8 cellular contexts compared by ENCODE assay signal in the genomic region with DNA sequence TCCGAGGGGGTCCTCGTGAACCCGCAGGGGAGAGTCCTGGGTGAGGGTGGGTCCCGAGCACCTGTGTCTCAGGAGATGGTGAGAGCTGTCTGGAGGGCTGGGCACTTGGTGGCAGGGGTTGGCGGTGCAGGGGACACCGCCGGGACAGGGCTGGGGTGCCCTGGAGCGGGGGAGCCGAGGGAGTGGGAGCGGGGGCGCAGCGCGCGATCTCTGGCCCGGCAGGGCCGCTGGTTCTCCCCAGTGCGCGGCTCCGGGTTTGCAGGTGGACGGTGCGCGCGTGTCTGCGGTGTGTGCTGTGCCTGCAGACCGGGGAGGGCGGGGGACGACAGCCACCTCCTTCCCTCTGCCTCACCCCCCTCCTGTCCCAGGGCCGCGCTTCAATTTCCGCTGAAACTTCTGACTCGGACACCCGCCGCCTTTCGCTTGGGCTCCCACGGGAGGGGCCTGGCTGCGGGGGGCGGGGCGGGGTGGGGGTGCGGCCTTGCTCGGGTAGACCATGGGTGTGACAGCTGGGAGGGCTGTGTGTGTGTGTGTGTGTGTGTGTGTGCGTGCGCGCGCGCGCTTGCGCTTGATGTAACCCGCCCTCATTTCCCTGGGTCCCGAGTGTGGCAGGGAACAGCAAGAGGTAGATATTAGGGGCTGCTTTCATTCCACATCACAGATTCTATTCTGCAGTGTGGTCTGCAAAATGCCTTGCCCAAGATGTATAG. TPM values are rescaled to one million over a fixed set of nuclear protein-coding genes. Genes with fewer than 3 reads are reported as not detected.
DNase-seq lines count a peak whose midpoint lies in the region; ATAC-seq and TF ChIP-seq lines count a peak whose summit lies in the region.

No MANE protein-coding gene starts in this region.

- no peaks in the 10 kb centered on the region for H3K9me3 ChIP-seq in thymus (ENCODE audit: control insufficient read depth)

- peak overlapping the region; percentile 78 for H3K4me3 Mint-ChIP-seq in activated T-helper 2 cell treated with anti-CD3 and anti-CD28 coated beads, Interferon-gamma antibody, Interleukin-2, Interleukin-4, amounts not matched to agents 10 μg/mL and 5 μg/mL and 100 μg/mL, durations not matched to agents 14 hours and 24 hours and 36 hours (ENCODE audit: low read depth)

- H3K4me3 ChIP-seq in foreskin fibroblast (ENCODE audit: low read depth in 1 of 2, low read length in 2 of 2) (peak overlapping the region; percentile 66 to 74), thymus (ENCODE audit: low read length) (peak overlapping the region; percentile 88)

- DNase-seq in COLO829 (ENCODE audit: low spot score): peak; percentile 54
- peak; percentile 67 for DNase-seq in HT-29 (ENCODE audit: low spot score)
- DNase-seq in RPMI7951 (ENCODE audit: low read depth): peak; percentile 91
- DNase-seq in activated T-helper 2 cell treated with anti-CD3 and anti-CD28 coated beads, Interferon-gamma antibody, Interleukin-2, Interleukin-4, amounts not matched to agents 10 μg/mL and 5 μg/mL and 100 μg/mL, durations not matched to agents 14 hours and 24 hours and 36 hours (ENCODE audit: low spot score): peak; percentile 79
- DNase-seq in foreskin fibroblast: peak; percentile 78 to 94
- peak; percentile 54 for DNase-seq in occipital lobe (lab: John Stamatoyannopoulos, UW)

- under 1% methylated on average over 49 of the region's 49 CpGs for WGBS in thymus

- ATAC-seq in GM19467 (IDR thresholded peaks at IDR 0.05; ENCODE audit: unreplicated experiment): peak; percentile 69

- no peaks in the 10 kb centered on the region for H3K27me3 Mint-ChIP-seq in activated T-helper 2 cell treated with anti-CD3 and anti-CD28 coated beads, Interferon-gamma antibody, Interleukin-2, Interleukin-4, amounts not matched to agents 10 μg/mL and 5 μg/mL and 100 μg/mL, durations not matched to agents 14 hours and 24 hours and 36 hours (ENCODE audit: low read depth)

- peaks cover 17% of the 10 kb centered on the region for H3K36me3 Mint-ChIP-seq in activated T-helper 2 cell treated with anti-CD3 and anti-CD28 coated beads, Interferon-gamma antibody, Interleukin-2, Interleukin-4, amounts not matched to agents 10 μg/mL and 5 μg/mL and 100 μg/mL, durations not matched to agents 14 hours and 24 hours and 36 hours (ENCODE audit: low read depth)

- H3K27ac Mint-ChIP-seq in activated T-helper 2 cell treated with anti-CD3 and anti-CD28 coated beads, Interferon-gamma antibody, Interleukin-2, Interleukin-4, amounts not matched to agents 10 μg/mL and 5 μg/mL and 100 μg/mL, durations not matched to agents 14 hours and 24 hours and 36 hours: peak overlapping the region; percentile 78

- no peak for TF ChIP-seq CTCF in foreskin fibroblast (IDR thresholded peaks at IDR 0.05; ENCODE audit: low read depth, low read length)

- intact Hi-C loops in activated T-helper 2 cell treated with anti-CD3 and anti-CD28 coated beads, Interferon-gamma antibody, Interleukin-2, Interleukin-4, amounts not matched to agents 10 μg/mL and 5 μg/mL and 100 μg/mL, durations not matched to agents 14 hours and 24 hours and 36 hours (cut with micrococcal nuclease): loop anchor here (1.0 to 2.0 kb wide), 2 partner anchors 26 to 57 kb away; no protein-coding TSS in a partner anchor

- no peaks in the 10 kb centered on the region for H3K27me3 ChIP-seq in thymus (ENCODE audit: control insufficient read depth, insufficient read depth)

- peak overlapping the region; percentile 85 for H3K27ac ChIP-seq in thymus (ENCODE audit: low read depth)

- H3K36me3 ChIP-seq in thymus (ENCODE audit: control insufficient read depth, insufficient read depth): no peaks in the 10 kb centered on the region

- H3K4me1 ChIP-seq in thymus (ENCODE audit: control insufficient read depth, insufficient read depth, low read length): peaks cover 7% of the 10 kb centered on the region

- peaks cover 23% of the 10 kb centered on the region for H3K4me1 Mint-ChIP-seq in activated T-helper 2 cell treated with anti-CD3 and anti-CD28 coated beads, Interferon-gamma antibody, Interleukin-2, Interleukin-4, amounts not matched to agents 10 μg/mL and 5 μg/mL and 100 μg/mL, durations not matched to agents 14 hours and 24 hours and 36 hours (ENCODE audit: low read depth)

- H3K9me3 Mint-ChIP-seq in activated T-helper 2 cell treated with anti-CD3 and anti-CD28 coated beads, Interferon-gamma antibody, Interleukin-2, Interleukin-4, amounts not matched to agents 10 μg/mL and 5 μg/mL and 100 μg/mL, durations not matched to agents 14 hours and 24 hours and 36 hours: no peaks in the 10 kb centered on the region

RNA-seq across cellular contexts. Expression of gene TRIB3, which starts 1.2 kb away (rescaled TPM):
- total RNA-seq in HT-29 (2014; rRNA removed; shearing (Covaris generic)): 137 TPM in 2 replicates
- total RNA-seq in RPMI7951 (2014; rRNA removed; shearing (Covaris generic)): 50.5 and 57.3 TPM in 2 replicates
- total RNA-seq in activated T-helper 2 cell treated with anti-CD3 and anti-CD28 coated beads, Interferon-gamma antibody, Interleukin-2, Interleukin-4, amounts not matched to agents 10 μg/mL and 5 μg/mL and 100 μg/mL, durations not matched to agents 14 hours and 24 hours and 36 hours: 31.6 and 32.2 TPM in 2 replicates
- 12.5 TPM for total RNA-seq in occipital lobe
- polyA plus RNA-seq in thymus: 10.1 TPM

RNA-seq across cellular contexts. Expression of gene RBCK1, which starts 26.4 kb away (rescaled TPM):
- total RNA-seq in HT-29 (2014; rRNA removed; shearing (Covaris generic)): 208 and 221 TPM in 2 replicates
- total RNA-seq in RPMI7951 (2014; rRNA removed; shearing (Covaris generic)): 106 and 141 TPM in 2 replicates
- 112 and 118 TPM in 2 replicates for total RNA-seq in activated T-helper 2 cell treated with anti-CD3 and anti-CD28 coated beads, Interferon-gamma antibody, Interleukin-2, Interleukin-4, amounts not matched to agents 10 μg/mL and 5 μg/mL and 100 μg/mL, durations not matched to agents 14 hours and 24 hours and 36 hours
- total RNA-seq in occipital lobe: 15.1 TPM
- 140 TPM for polyA plus RNA-seq in thymus

RNA-seq across cellular contexts. Expression of gene NRSN2, which starts 34.8 kb away (rescaled TPM):
- 12.0 and 15.5 TPM in 2 replicates for total RNA-seq in HT-29 (2014; rRNA removed; shearing (Covaris generic))
- 92.3 and 111 TPM in 2 replicates for total RNA-seq in RPMI7951 (2014; rRNA removed; shearing (Covaris generic))
- 5.9 and 7.1 TPM in 2 replicates for total RNA-seq in activated T-helper 2 cell treated with anti-CD3 and anti-CD28 coated beads, Interferon-gamma antibody, Interleukin-2, Interleukin-4, amounts not matched to agents 10 μg/mL and 5 μg/mL and 100 μg/mL, durations not matched to agents 14 hours and 24 hours and 36 hours
- total RNA-seq in occipital lobe: 27.0 TPM
- polyA plus RNA-seq in thymus: 16.7 TPM

RNA-seq across cellular contexts. Expression of gene SOX12, which starts 56.4 kb away (rescaled TPM):
- total RNA-seq in HT-29 (2014; rRNA removed; shearing (Covaris generic)): 2.7 and 3.9 TPM in 2 replicates
- 3.1 and 6.1 TPM in 2 replicates for total RNA-seq in RPMI7951 (2014; rRNA removed; shearing (Covaris generic))
- 14.4 and 15.0 TPM in 2 replicates for total RNA-seq in activated T-helper 2 cell treated with anti-CD3 and anti-CD28 coated beads, Interferon-gamma antibody, Interleukin-2, Interleukin-4, amounts not matched to agents 10 μg/mL and 5 μg/mL and 100 μg/mL, durations not matched to agents 14 hours and 24 hours and 36 hours
- total RNA-seq in occipital lobe: 9.4 TPM
- polyA plus RNA-seq in thymus: 4.7 TPM

Comparison
In these comparisons a context has a peak if more than half of its experiments do, and no peak if none do; other contexts are left out.
1. Peak in every context shown above with its lines: DNase-seq, ATAC-seq, H3K4me3 ChIP-seq and H3K27ac ChIP-seq.